In the genomic region with DNA sequence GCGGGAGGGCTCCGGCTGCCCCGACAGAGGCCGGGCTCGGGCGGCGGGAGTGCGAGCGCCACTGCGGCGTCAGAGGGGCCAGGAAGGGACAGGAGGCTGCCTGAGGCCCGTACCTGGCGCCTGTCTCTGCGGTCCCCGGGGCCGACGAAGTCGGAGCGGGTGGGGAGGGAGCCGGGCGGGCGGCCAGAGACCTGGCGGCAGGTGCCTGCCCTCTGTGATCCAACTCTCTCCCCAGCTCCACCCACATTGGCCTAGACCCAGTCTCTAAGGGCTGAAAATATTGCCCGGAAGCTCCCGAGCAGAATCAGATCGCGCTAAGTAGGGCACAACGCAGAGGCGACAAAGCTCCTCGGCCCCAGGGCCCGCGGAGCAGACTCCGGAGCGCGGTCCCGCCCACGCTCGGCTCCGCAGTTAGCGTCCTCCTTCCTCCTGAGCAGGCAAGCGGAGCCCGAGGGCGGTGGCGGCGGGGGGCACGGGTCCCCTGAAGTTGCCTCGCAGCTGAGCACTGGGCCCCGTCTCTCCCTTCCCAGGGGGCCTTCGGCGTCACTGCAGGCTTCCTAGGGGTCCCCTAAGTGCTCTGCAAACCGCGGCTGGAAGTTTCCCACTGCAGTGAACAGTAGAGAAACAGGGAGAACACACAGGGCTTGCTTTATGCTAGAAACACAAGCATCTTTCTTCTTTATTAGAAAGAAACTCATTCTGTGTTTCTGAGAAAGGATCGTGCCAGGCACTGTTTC, we compare ENCODE assay signal across 8 cellular contexts. TPM values are rescaled to one million over a fixed set of nuclear protein-coding genes. Genes with fewer than 3 reads are reported as not detected.
DNase-seq lines count a peak whose midpoint lies in the region; ATAC-seq and TF ChIP-seq lines count a peak whose summit lies in the region.

A gene (plus strand): TSS at position 307 of the 737 bp plus-strand sequence. CDS start 906 bp downstream, outside the sequence.

- intact Hi-C loops in right cardiac atrium (cut with DNase I) (loop anchor here in 2 of 4 donors (2.0 to 5.0 kb wide), 2 partner anchors 28 to 34 kb away; a partner anchor contains a TSS), uterus (cut with DNase I; ENCODE audit: low total_unique reads) (no loop called here)

- peak; percentile 46 to 53 (median 50) for DNase-seq in T-helper 17 cell
- peak; percentile 70 to 88 (median 87) for DNase-seq in right cardiac atrium
- peak; percentile 86 for DNase-seq in putamen (ENCODE audit: low spot score)
- DNase-seq in uterus: peak; percentile 44 to 49

- H3K4me3 ChIP-seq in right cardiac atrium (ENCODE audit: low read length) (peak within 1 kb of the TSS; percentile 83), uterus (peak within 1 kb of the TSS; percentile 75 to 79)

- no peaks in the 10 kb centered on the region for H3K9me3 ChIP-seq in ES-I3 (ENCODE audit: control insufficient read depth, insufficient read depth, low read length)
- no peaks in the 10 kb centered on the region for H3K9me3 ChIP-seq in KOPT-K1 (ENCODE audit: insufficient read depth, low read length, poor library complexity, severe bottlenecking)
- no peaks in the 10 kb centered on the region for H3K9me3 ChIP-seq in T-helper 17 cell (ENCODE audit: control insufficient read depth, low read length, poor library complexity, severe bottlenecking)
- no peaks in the 10 kb centered on the region for H3K9me3 ChIP-seq in right cardiac atrium (ENCODE audit: control insufficient read depth, low read length)
- H3K9me3 ChIP-seq in uterus: no peaks in the 10 kb centered on the region

- H3K36me3 Mint-ChIP-seq in T-helper 17 cell (ENCODE audit: low read depth): peaks cover 6% of the 10 kb centered on the region

- TF ChIP-seq POLR2A in uterus (IDR thresholded peaks at IDR 0.05): peak in 1 of 2 donors; percentile 12

- H3K27ac ChIP-seq in KOPT-K1 (ENCODE audit: low read depth, low read length, poor library complexity, severe bottlenecking) (peak within 1 kb of the TSS; percentile 67), angular gyrus (ENCODE audit: low read depth, low read length) (peak within 1 kb of the TSS; percentile 99), right cardiac atrium (ENCODE audit: low read length) (peak within 1 kb of the TSS; percentile 88), uterus (peak within 1 kb of the TSS; percentile 89 to 93)

- peak within 1 kb of the TSS; percentile 92 for H3K27ac Mint-ChIP-seq in T-helper 17 cell

- no peaks in the 10 kb centered on the region for H3K27me3 Mint-ChIP-seq in T-helper 17 cell

- peak within 1 kb of the TSS; percentile 92 for H3K4me3 Mint-ChIP-seq in T-helper 17 cell

- H3K4me1 ChIP-seq in ES-I3 (ENCODE audit: insufficient read depth, low read length): no peaks in the 10 kb centered on the region
- H3K4me1 ChIP-seq in right cardiac atrium (ENCODE audit: control insufficient read depth, insufficient read depth, low read length): peaks cover 13% of the 10 kb centered on the region
- peaks cover 0 to 5% of the 10 kb centered on the region in 2 donors for H3K4me1 ChIP-seq in uterus

- under 1% methylated on average over 53 of the region's 53 CpGs for WGBS in right cardiac atrium

- no peaks in the 10 kb centered on the region; the same call in 1 of the 2 replicates for H3K36me3 ChIP-seq in ES-I3 (ENCODE audit: insufficient read depth, low read length)
- peaks cover 36% of the 10 kb centered on the region for H3K36me3 ChIP-seq in KOPT-K1 (ENCODE audit: insufficient read depth, low read length)
- no peaks in the 10 kb centered on the region for H3K36me3 ChIP-seq in uterus

- peak within 1 kb of the TSS; percentile 81 for H3K9ac ChIP-seq in ES-I3 (ENCODE audit: low read depth, low read length)

- TF ChIP-seq CTCF in uterus (IDR thresholded peaks at IDR 0.05): no peak

- H3K4me1 Mint-ChIP-seq in T-helper 17 cell: peaks cover 26% of the 10 kb centered on the region

- H3K27me3 ChIP-seq in right cardiac atrium (ENCODE audit: control insufficient read depth, insufficient read depth): no peaks in the 10 kb centered on the region
- H3K27me3 ChIP-seq in uterus: no peaks in the 10 kb centered on the region

- ATAC-seq in GM21786 (IDR thresholded peaks at IDR 0.05; ENCODE audit: unreplicated experiment): peak; percentile 42
- ATAC-seq in T-helper 17 cell: peak; percentile 74
- ATAC-seq in right cardiac atrium: peak; percentile 34 to 48

RNA-seq across cellular contexts. Expression of the gene that starts here (rescaled TPM):
- total RNA-seq in T-helper 17 cell (100 to 1,000 TPM; 159 to 186 TPM), right cardiac atrium (100 to 1,000 TPM in 2 of 4 donors, 10 to 100 TPM in 2; 75.9 to 118 (median 93.4) TPM), uterus (10 to 100 TPM; 15.9 to 92.0 (median 19.8) TPM)
- polyA plus RNA-seq in right cardiac atrium: 41.6 TPM

Comparison
In these comparisons a context has a peak if more than half of its experiments do, and no peak if none do; other contexts are left out.
1. Peak in every context shown above with its lines: DNase-seq, ATAC-seq, H3K4me3 ChIP-seq and H3K27ac ChIP-seq.